In genomic region chr15:42548258-42549051, GRCh38 we compare ENCODE assay signal across 8 cellular contexts. TPM values are rescaled to one million over a fixed set of nuclear protein-coding genes. Genes with fewer than 3 reads are reported as not detected.
DNase-seq lines count a peak whose midpoint lies in the region; ATAC-seq lines count a peak whose summit lies in the region.

Gene HAUS2, plus strand, starts transcription at chr15:42548838. Its CDS starts 35 bp downstream, at chr15:42548873.
Gene LRRC57, minus strand, starts transcription at chr15:42548793. Its CDS starts 359 bp downstream, at chr15:42548434.

- 0% methylated on average over 62 to 65 of the region's 71 CpGs for WGBS in mesodermal cell (ENCODE audit: insufficient coverage in 2 of 2), 2 experiments

- no peaks in the 10 kb centered on the region for H3K27me3 Mint-ChIP-seq in CD4-positive, alpha-beta memory T cell

- in situ Hi-C loops in endometrial microvascular endothelial cells (cut with HindIII; ENCODE audit: inconsistent ontology term, low pct_unique_long_range_greater_than_20kb, low sequenced_read_pairs), result no loop called here

- peak within 1 kb of the TSS; percentile 88 for H3K27ac ChIP-seq in CD4-positive, alpha-beta memory T cell (ENCODE audit: low read depth, low read length)
- H3K27ac ChIP-seq in mesodermal cell (ENCODE audit: low read depth, low read length, severe bottlenecking), result peak within 1 kb of the TSS; percentile 52

- peak within 1 kb of the TSS; percentile 87 to 100 (median 98) for H3K27ac Mint-ChIP-seq in CD4-positive, alpha-beta memory T cell

- H3K4me1 ChIP-seq in CD4-positive, alpha-beta memory T cell (ENCODE audit: insufficient read depth, low read length), result peaks cover 52% of the 10 kb centered on the region
- peaks cover 12% of the 10 kb centered on the region for H3K4me1 ChIP-seq in mesodermal cell (ENCODE audit: control insufficient read depth, insufficient read depth, low read length, poor library complexity, severe bottlenecking)

- peak within 1 kb of the TSS; percentile 93 to 100 (median 96) for H3K4me3 Mint-ChIP-seq in CD4-positive, alpha-beta memory T cell

- H3K9me3 ChIP-seq in CD4-positive, alpha-beta memory T cell (ENCODE audit: control insufficient read depth in 1 of 2, low read length in 2 of 2), result no peaks in the 10 kb centered on the region
- H3K9me3 ChIP-seq in mesodermal cell (ENCODE audit: control insufficient read depth, low read length), result no peaks in the 10 kb centered on the region

- POLR2A ChIA-PET in CD4-positive, alpha-beta memory T cell (lab: Charles Lee; ENCODE audit: partially characterized antibody), result interaction anchor here (0.8 to 5.6 kb wide), 16 partner anchors 10 to 275 kb away, joined by 3 to 60 read pairs (median 4); partner anchors contain the start of genes GANC, SNAP23, STARD9 and TMEM87A

- H3K36me3 ChIP-seq in CD4-positive, alpha-beta memory T cell (ENCODE audit: insufficient read depth, low read length), result peaks cover 11% of the 10 kb centered on the region
- peaks cover 29% of the 10 kb centered on the region for H3K36me3 ChIP-seq in mesodermal cell (ENCODE audit: control insufficient read depth, insufficient read depth, low read length)

- no peaks in the 10 kb centered on the region for H3K9me3 Mint-ChIP-seq in CD4-positive, alpha-beta memory T cell

- peak; percentile 85 to 89 (median 86) for DNase-seq in CD4-positive, alpha-beta memory T cell
- DNase-seq in HPDE6-E6E7 (ENCODE audit: extremely low spot score) (peak; percentile 96), NOMO-1 treated with dmso at 0.1 percent for 144 hours (lab: John Stamatoyannopoulos, UW; ENCODE audit: unreplicated experiment) (peak; percentile 55)
- peak; percentile 58 for DNase-seq in activated CD8-positive, alpha-beta memory T cell treated with anti-CD3 and anti-CD28 coated beads, Interleukin-2, amount 50 U/mL, for 1 hour (ENCODE audit: extremely low read depth)
- DNase-seq in stimulated activated CD8-positive, alpha-beta memory T cell treated with anti-CD3 and anti-CD28 coated beads, Interleukin-15, amount 100 ng/mL, for 24 hours (ENCODE audit: low read depth), result peak; percentile 93

- peaks cover 12 to 40% of the 10 kb centered on the region in 2 donors for H3K36me3 Mint-ChIP-seq in CD4-positive, alpha-beta memory T cell

- peak; percentile 77 for ATAC-seq in GM19455 (IDR thresholded peaks at IDR 0.05; ENCODE audit: unreplicated experiment)

- CTCF ChIA-PET in CD4-positive, alpha-beta memory T cell (lab: Charles Lee; ENCODE audit: partially characterized antibody), result interaction anchor here (1.0 to 1.3 kb wide), 3 partner anchors 33 to 103 kb away, joined by 3 to 4 read pairs (median 3); partner anchors contain the start of gene SNAP23

- H3K4me1 Mint-ChIP-seq in CD4-positive, alpha-beta memory T cell, result peaks cover 36 to 72% (median 53%) of the 10 kb centered on the region in 4 donors

- intact Hi-C loops in CD4-positive, alpha-beta memory T cell (cut with micrococcal nuclease), result loop anchor here (1.0 to 2.0 kb wide), 4 partner anchors 27 to 102 kb away; partner anchors contain the start of genes STARD9 and ZNF106

- peak within 1 kb of the TSS; percentile 92 to 99 for H3K4me3 ChIP-seq in CD4-positive, alpha-beta memory T cell (ENCODE audit: low read length in 2 of 2)
- H3K4me3 ChIP-seq in mesodermal cell (ENCODE audit: extremely low read depth, insufficient read depth, low read length, poor library complexity, severe bottlenecking), result peak within 1 kb of the TSS; percentile 91

- no peaks in the 10 kb centered on the region for H3K27me3 ChIP-seq in CD4-positive, alpha-beta memory T cell (ENCODE audit: insufficient read depth, low read length)

RNA-seq across cellular contexts. Expression of gene HAUS2, which starts in this region (rescaled TPM):
- total RNA-seq in CD4-positive, alpha-beta memory T cell, result 10 to 100 TPM; 16.4 to 20.0 TPM
- 10 to 100 TPM; 26.4 to 28.2 TPM for polyA plus RNA-seq in CD4-positive, alpha-beta memory T cell
- 54.8 TPM for total RNA-seq in endometrial microvascular endothelial cells (ENCODE audit: inconsistent ontology term)
- 26.3 TPM for polyA plus RNA-seq in mesodermal cell (2013, experiment 1 of 2)
- polyA plus RNA-seq in mesodermal cell (2013, experiment 2 of 2), result 29.2 TPM

RNA-seq across cellular contexts. Expression of gene LRRC57, which starts in this region (rescaled TPM):
- 10 to 100 TPM; 19.0 to 20.0 TPM for total RNA-seq in CD4-positive, alpha-beta memory T cell
- 1 to 10 TPM; 6.6 to 9.2 TPM for polyA plus RNA-seq in CD4-positive, alpha-beta memory T cell
- 22.3 TPM for total RNA-seq in endometrial microvascular endothelial cells (ENCODE audit: inconsistent ontology term)
- 17.2 TPM for polyA plus RNA-seq in mesodermal cell (2013, experiment 1 of 2)
- polyA plus RNA-seq in mesodermal cell (2013, experiment 2 of 2), result 14.2 TPM

Comparison
In these comparisons a context has a peak if more than half of its experiments do, and no peak if none do; other contexts are left out.
1. Peak in every context shown above with its lines: DNase-seq, ATAC-seq, H3K4me3 ChIP-seq and H3K27ac ChIP-seq.